Comparison of ENCODE assay signal across 1 cellular context in genomic region chr9:114149765-114150340, GRCh38.
TF ChIP-seq lines count a peak whose summit lies in the region.

No MANE protein-coding gene starts in this region.

TF ChIP-seq in GM23338, 12 proteins besides CTCF, POLR2A, EP300 and RAD21 (continued from another document):
- TF ChIP-seq ZNF462 (CRISPR knock-in tag; IDR thresholded peaks at IDR 0.05) (no peak), EZH2phosphoT487 (IDR thresholded peaks at IDR 0.05; ENCODE audit: unreplicated experiment) (no peak)
